ENCODE assay signal across 8 cellular contexts in genomic region chr15:63501256-63502089, GRCh38. TPM values are rescaled to one million over a fixed set of nuclear protein-coding genes. Genes with fewer than 3 reads are reported as not detected.
DNase-seq lines count a peak whose midpoint lies in the region; TF ChIP-seq lines count a peak whose summit lies in the region.

No MANE protein-coding gene starts in this region.

- H3K27me3 ChIP-seq in adipocyte (replicated peaks; ENCODE audit: control insufficient read depth, insufficient read depth, low read length) = no peaks in the 10 kb centered on the region
- peaks cover 31% of the 10 kb centered on the region for H3K27me3 ChIP-seq in cardiac muscle cell
- no peaks in the 10 kb centered on the region for H3K27me3 ChIP-seq in parathyroid adenoma (ENCODE audit: control insufficient read depth, insufficient read depth, low read length)

- no peak overlapping the region for H3K4me2 ChIP-seq in parathyroid adenoma (ENCODE audit: low read length)

- H3K79me2 ChIP-seq in parathyroid adenoma = peaks cover 5% of the 10 kb centered on the region

- H3K4me1 ChIP-seq in adipocyte (ENCODE audit: control insufficient read depth, insufficient read depth, low read length) (peaks cover 40% of the 10 kb centered on the region), cardiac muscle cell (ENCODE audit: low read depth) (peaks cover 12% of the 10 kb centered on the region), parathyroid adenoma (peaks cover 3% of the 10 kb centered on the region)

- H3K36me3 Mint-ChIP-seq in IgD-negative memory B cell = no peaks in the 10 kb centered on the region

- H3K4me3 ChIP-seq in adipocyte (ENCODE audit: low read length) = peak overlapping the region; percentile 75
- H3K4me3 ChIP-seq in cardiac muscle cell = no peak overlapping the region
- no peak overlapping the region for H3K4me3 ChIP-seq in parathyroid adenoma (ENCODE audit: low read depth, low read length)

- peak overlapping the region; percentile 75 for H3K9ac ChIP-seq in adipocyte (ENCODE audit: low read length)
- no peak overlapping the region for H3K9ac ChIP-seq in parathyroid adenoma

- DNase-seq in adipocyte (ENCODE audit: low read depth) (peak; percentile 94), cardiac muscle cell (ENCODE audit: low read depth in 1 of 2, low spot score in 1 of 2) (peak; percentile 37 to 97), NCI-H1694 (lab: John Stamatoyannopoulos, UW) (no peak), DMS79 treated with DMSO at 0.1 percent for 48 hours (lab: John Stamatoyannopoulos, UW) (no peak), AML-193 (lab: John Stamatoyannopoulos, UW) (no peak)

- TF ChIP-seq CTCF in C4-2B (conservative IDR thresholded peaks at IDR 0.05) = no peak
- no peak for TF ChIP-seq CTCF in cardiac muscle cell (IDR thresholded peaks at IDR 0.05; ENCODE audit: low read depth, low read length)
- no peak for TF ChIP-seq CTCF in parathyroid adenoma (IDR thresholded peaks at IDR 0.05)

- peaks cover 44 to 55% (median 46%) of the 10 kb centered on the region in 3 donors for H3K4me1 Mint-ChIP-seq in IgD-negative memory B cell

- peak overlapping the region; percentile 95 for H3K27ac ChIP-seq in C4-2B
- no peak overlapping the region for H3K27ac ChIP-seq in cardiac muscle cell
- peak overlapping the region; percentile 92 for H3K27ac ChIP-seq in parathyroid adenoma

- H3K9me3 ChIP-seq in adipocyte (ENCODE audit: control insufficient read depth, low read length) (no peaks in the 10 kb centered on the region), cardiac muscle cell (ENCODE audit: low read depth) (no peaks in the 10 kb centered on the region), parathyroid adenoma (ENCODE audit: control insufficient read depth, low read length) (no peaks in the 10 kb centered on the region)

- H3K9me3 Mint-ChIP-seq in IgD-negative memory B cell = no peaks in the 10 kb centered on the region

- peak overlapping the region; percentile 97 to 100 (median 99) for H3K27ac Mint-ChIP-seq in IgD-negative memory B cell

- peak overlapping the region; percentile 86 to 96 (median 92) for H3K4me3 Mint-ChIP-seq in IgD-negative memory B cell

- H3K36me3 ChIP-seq in adipocyte (ENCODE audit: control insufficient read depth, insufficient read depth, low read length, severe bottlenecking) (no peaks in the 10 kb centered on the region), cardiac muscle cell (no peaks in the 10 kb centered on the region), parathyroid adenoma (ENCODE audit: control insufficient read depth, insufficient read depth, low read length) (no peaks in the 10 kb centered on the region)

- H3K27me3 Mint-ChIP-seq in IgD-negative memory B cell = no peaks in the 10 kb centered on the region

- peak overlapping the region; percentile 69 for H2AFZ ChIP-seq in parathyroid adenoma

RNA-seq across cellular contexts. Expression of gene USP3, which starts 2.9 kb away (rescaled TPM):
- polyA plus RNA-seq in IgD-negative memory B cell = 42.7 TPM
- total RNA-seq in cardiac muscle cell = 23.8 and 26.0 TPM in 2 replicates
- 20.2 and 25.9 TPM in 2 replicates for polyA plus RNA-seq in cardiac muscle cell

Comparison
In these comparisons a context has a peak if more than half of its experiments do, and no peak if none do; other contexts are left out.
1. DNase-seq: peak in adipocyte (single experiment) and cardiac muscle cell (2 of 2); none in NCI-H1694 (single experiment), DMS79 treated with DMSO at 0.1 percent for 48 hours (single experiment) and AML-193 (0 of 2).